1 cellular context compared by ENCODE assay signal in genomic region chr1:197927908-197928665, GRCh38.
TF ChIP-seq lines count a peak whose summit lies in the region.

No MANE protein-coding gene starts in this region.

TF ChIP-seq in K562, 482 proteins besides CTCF, POLR2A, EP300 and RAD21:
- TF ChIP-seq, protein P1, sequence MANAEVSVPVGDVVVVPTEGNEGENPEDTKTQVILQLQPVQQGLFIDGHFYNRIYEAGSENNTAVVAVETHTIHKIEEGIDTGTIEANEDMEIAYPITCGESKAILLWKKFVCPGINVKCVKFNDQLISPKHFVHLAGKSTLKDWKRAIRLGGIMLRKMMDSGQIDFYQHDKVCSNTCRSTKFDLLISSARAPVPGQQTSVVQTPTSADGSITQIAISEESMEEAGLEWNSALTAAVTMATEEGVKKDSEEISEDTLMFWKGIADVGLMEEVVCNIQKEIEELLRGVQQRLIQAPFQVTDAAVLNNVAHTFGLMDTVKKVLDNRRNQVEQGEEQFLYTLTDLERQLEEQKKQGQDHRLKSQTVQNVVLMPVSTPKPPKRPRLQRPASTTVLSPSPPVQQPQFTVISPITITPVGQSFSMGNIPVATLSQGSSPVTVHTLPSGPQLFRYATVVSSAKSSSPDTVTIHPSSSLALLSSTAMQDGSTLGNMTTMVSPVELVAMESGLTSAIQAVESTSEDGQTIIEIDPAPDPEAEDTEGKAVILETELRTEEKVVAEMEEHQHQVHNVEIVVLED (CRISPR knock-in tag; IDR thresholded peaks at IDR 0.05) = 0 out of 2 replicates have a peak, but pooled peaks have one; percentile 12
- TF ChIP-seq, protein P2, sequence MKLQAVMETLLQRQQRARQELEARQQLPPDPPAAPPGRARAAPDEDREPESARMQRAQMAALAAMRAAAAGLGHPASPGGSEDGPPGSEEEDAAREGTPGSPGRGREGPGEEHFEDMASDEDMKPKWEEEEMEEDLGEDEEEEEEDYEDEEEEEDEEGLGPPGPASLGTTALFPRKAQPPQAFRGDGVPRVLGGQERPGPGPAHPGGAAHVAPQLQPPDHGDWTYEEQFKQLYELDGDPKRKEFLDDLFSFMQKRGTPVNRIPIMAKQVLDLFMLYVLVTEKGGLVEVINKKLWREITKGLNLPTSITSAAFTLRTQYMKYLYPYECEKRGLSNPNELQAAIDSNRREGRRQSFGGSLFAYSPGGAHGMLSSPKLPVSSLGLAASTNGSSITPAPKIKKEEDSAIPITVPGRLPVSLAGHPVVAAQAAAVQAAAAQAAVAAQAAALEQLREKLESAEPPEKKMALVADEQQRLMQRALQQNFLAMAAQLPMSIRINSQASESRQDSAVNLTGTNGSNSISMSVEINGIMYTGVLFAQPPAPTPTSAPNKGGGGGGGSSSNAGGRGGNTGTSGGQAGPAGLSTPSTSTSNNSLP (IDR thresholded peaks at IDR 0.05; ENCODE audit: borderline replicate concordance, low read depth, low read length) = 0 out of 2 replicates have a peak, but pooled peaks have one; percentile 2
- no peak for TF ChIP-seq TFAP4 (CRISPR knock-in tag; IDR thresholded peaks at IDR 0.05; ENCODE audit: borderline replicate concordance)
